Comparison of ENCODE assay signal across 13 cellular contexts in genomic region chr7:154841731-154842331, GRCh38.
DNase-seq lines count a peak whose midpoint lies in the region; ATAC-seq and TF ChIP-seq lines count a peak whose summit lies in the region.
"Had no signal": no experiment of that assay in that cellular context is flagged by ENCODE, and none has a peak within 500 bp of the region (broad histone marks: within the 10 kb centered on the region; RNA-seq: fewer than 3 reads in every experiment).

No MANE protein-coding gene starts in this region.

- peaks cover 89% of the 10 kb centered on the region for H3K27me3 ChIP-seq in A673 (replicated peaks; ENCODE audit: insufficient read depth, low read depth, low read length, poor library complexity)
- H3K27me3 ChIP-seq: ovary had no signal

- no peak overlapping the region for H3K4me3 Mint-ChIP-seq in activated T-cell treated with anti-CD3 and anti-CD28 coated beads, Interleukin-2, amount 50 U/mL, for 4 hours
- H3K4me3 Mint-ChIP-seq: activated CD4-positive, alpha-beta T cell treated with anti-CD3 and anti-CD28 coated beads, Interleukin-2, amount 10 ng/mL, durations not matched to agents 7 days and 5 days had no signal

- no peaks in the 10 kb centered on the region for H3K36me3 ChIP-seq in A673 (ENCODE audit: insufficient read depth, low read length, poor library complexity, severe bottlenecking)
- H3K36me3 ChIP-seq: ovary had no signal

- H3K9me3 Mint-ChIP-seq in activated T-cell treated with anti-CD3 and anti-CD28 coated beads, Interleukin-2, amount 50 U/mL, for 4 hours = no peaks in the 10 kb centered on the region

- CTCF ChIA-PET in A673 (lab: Charles Lee) (no interaction called here), HEK293T (lab: Yijun Ruan, JAX) (no interaction called here)

- H3K4me3 ChIP-seq in A673 (ENCODE audit: low read depth, low read length, poor library complexity, severe bottlenecking) = no peak overlapping the region
- H3K4me3 ChIP-seq: ovary had no signal

- no peak for TF ChIP-seq CTCF in A673 (conservative IDR thresholded peaks at IDR 0.05; ENCODE audit: low read depth, low read length)

- no peak for ATAC-seq in activated T-cell treated with anti-CD3 and anti-CD28 coated beads, Interleukin-2, amount 50 U/mL, for 4 hours
- ATAC-seq: HCT116 had no signal

- no peaks in the 10 kb centered on the region for H3K4me1 ChIP-seq in A673 (ENCODE audit: insufficient read depth, low read length, poor library complexity, severe bottlenecking)

- H3K9me3 ChIP-seq in A673 (ENCODE audit: low read depth, low read length, poor library complexity, severe bottlenecking) = no peaks in the 10 kb centered on the region
- H3K9me3 ChIP-seq: ovary had no signal

- POLR2A ChIA-PET in A673 (lab: Charles Lee; ENCODE audit: low non-redundant PET) = no interaction called here
- POLR2A ChIA-PET in HEK293T (lab: Yijun Ruan, JAX) = no interaction called here

- peaks cover 22% of the 10 kb centered on the region for H3K27me3 Mint-ChIP-seq in activated T-cell treated with anti-CD3 and anti-CD28 coated beads, Interleukin-2, amount 50 U/mL, for 4 hours (ENCODE audit: low read depth)

- no peaks in the 10 kb centered on the region for H3K4me1 Mint-ChIP-seq in activated T-cell treated with anti-CD3 and anti-CD28 coated beads, Interleukin-2, amount 50 U/mL, for 4 hours (ENCODE audit: low read depth)
- H3K4me1 Mint-ChIP-seq: activated CD4-positive, alpha-beta T cell treated with anti-CD3 and anti-CD28 coated beads, Interleukin-2, amount 10 ng/mL, durations not matched to agents 7 days and 5 days had no signal

- BruUV-seq in A673 (replicated peaks; lab: Mats Ljungman, UMichigan) = no TSS peak

- DNase-seq in A673 (ENCODE audit: low spot score) (peak; percentile 56), NCI-H1105 treated with DMSO at 0.1 percent for 48 hours (lab: John Stamatoyannopoulos, UW) (peak; percentile 95), NCI-H774 (lab: John Stamatoyannopoulos, UW) (peak; percentile 28), medulla oblongata (ENCODE audit: extremely low spot score) (peak; percentile 33), HEK293T (ENCODE audit: extremely low spot score) (no peak), NCI-H510A (lab: John Stamatoyannopoulos, UW) (no peak), SW480 (ENCODE audit: low spot score) (no peak)
- no peak for DNase-seq in activated T-cell treated with anti-CD3 and anti-CD28 coated beads, Interleukin-2, amount 50 U/mL, for 4 hours
- DNase-seq: activated CD4-positive, alpha-beta T cell treated with anti-CD3 and anti-CD28 coated beads, Interleukin-2, amount 10 ng/mL, durations not matched to agents 7 days and 5 days; activated T-cell treated with anti-CD3 and anti-CD28 coated beads, Interleukin-2, amount 50 U/mL, for 48 hours; mammary epithelial cell; ovary had no signal

- H3K27ac ChIP-seq in A673 (ENCODE audit: low read depth, low read length, poor library complexity, severe bottlenecking) = no peak overlapping the region
- H3K27ac ChIP-seq: ovary had no signal

- intact Hi-C loops in A673 (cut with micrococcal nuclease; ENCODE audit: unreplicated experiment) = no loop called here

- no peaks in the 10 kb centered on the region for H3K36me3 Mint-ChIP-seq in activated T-cell treated with anti-CD3 and anti-CD28 coated beads, Interleukin-2, amount 50 U/mL, for 4 hours (ENCODE audit: insufficient read depth)

TF ChIP-seq in HEK293T, 16 proteins besides CTCF, POLR2A, EP300 and RAD21:
- TF ChIP-seq TARDBP (IDR thresholded peaks at IDR 0.05) = no peak

Comparison
In these comparisons a context has a peak if more than half of its experiments do, and no peak if none do; other contexts are left out.
1. DNase-seq: peak in A673 (single experiment), NCI-H1105 treated with DMSO at 0.1 percent for 48 hours (single experiment), NCI-H774 (single experiment) and medulla oblongata (single experiment); none in HEK293T (single experiment), NCI-H510A (single experiment), activated T-cell treated with anti-CD3 and anti-CD28 coated beads, Interleukin-2, amount 50 U/mL, for 4 hours (single experiment) and SW480 (single experiment).